11 cellular contexts compared by ENCODE assay signal in genomic region chr3:150414989-150415388, GRCh38. TPM values are rescaled to one million over a fixed set of nuclear protein-coding genes. Genes with fewer than 3 reads are reported as not detected.
DNase-seq lines count a peak whose midpoint lies in the region; ATAC-seq and TF ChIP-seq lines count a peak whose summit lies in the region.
"Had no signal": no experiment of that assay in that cellular context is flagged by ENCODE, and none has a peak within 500 bp of the region (broad histone marks: within the 10 kb centered on the region; RNA-seq: fewer than 3 reads in every experiment).

No MANE protein-coding gene starts in this region.

- no peaks in the 10 kb centered on the region for H3K27me3 ChIP-seq in OCI-LY1 (ENCODE audit: insufficient read depth, low read length)
- H3K27me3 ChIP-seq: stomach had no signal

- H3K4me1 Mint-ChIP-seq in osteocyte (ENCODE audit: unreplicated experiment): peaks cover 62% of the 10 kb centered on the region

- peak overlapping the region; percentile 86 for H3K4me3 Mint-ChIP-seq in osteocyte (ENCODE audit: unreplicated experiment)

- no peaks in the 10 kb centered on the region for H3K27me3 Mint-ChIP-seq in osteocyte (ENCODE audit: unreplicated experiment)

- H3K36me3 Mint-ChIP-seq in osteocyte (ENCODE audit: unreplicated experiment): peaks cover 51% of the 10 kb centered on the region

- H3K4me2 ChIP-seq in OCI-LY1 (ENCODE audit: low read length): peak overlapping the region; percentile 87

- no peaks in the 10 kb centered on the region for H3K9me3 ChIP-seq in OCI-LY1 (ENCODE audit: low read length)
- H3K9me3 ChIP-seq: stomach had no signal

- TF ChIP-seq CTCF in OCI-LY1 (IDR thresholded peaks at IDR 0.05; ENCODE audit: low read length) (no peak), osteocyte (IDR thresholded peaks at IDR 0.05) (no peak)

- no peaks in the 10 kb centered on the region for H3K9me2 ChIP-seq in OCI-LY1 (ENCODE audit: low read depth, low read length)

- H3K4me3 ChIP-seq in OCI-LY1 (ENCODE audit: low read depth, low read length, poor library complexity, severe bottlenecking): no peak overlapping the region

- H3K36me3 ChIP-seq in OCI-LY1 (ENCODE audit: insufficient read depth, low read length): peaks cover 41% of the 10 kb centered on the region

- no peak overlapping the region for H2AFZ ChIP-seq in OCI-LY1 (ENCODE audit: low read length)

- no peak overlapping the region for H3K27ac ChIP-seq in OCI-LY1 (ENCODE audit: low read depth, low read length, poor library complexity, severe bottlenecking)
- H3K27ac ChIP-seq: skin epidermis, stomach had no signal

- peak overlapping the region; percentile 58 for H3K27ac Mint-ChIP-seq in osteocyte (ENCODE audit: unreplicated experiment)
- H3K27ac Mint-ChIP-seq: WTC11 had no signal

- ATAC-seq in HG03135 (IDR thresholded peaks at IDR 0.05; ENCODE audit: unreplicated experiment) (no peak), GM21528 (IDR thresholded peaks at IDR 0.05; ENCODE audit: low FRiP score, unreplicated experiment) (no peak), HG03342 (IDR thresholded peaks at IDR 0.05; ENCODE audit: unreplicated experiment) (no peak)
- ATAC-seq: WTC11 had no signal

- peaks cover 3% of the 10 kb centered on the region; the same call in 1 of the 2 replicates for H3F3A ChIP-seq in OCI-LY1 (ENCODE audit: insufficient read depth, low read length)

- H3K9me3 Mint-ChIP-seq in osteocyte (ENCODE audit: unreplicated experiment): no peaks in the 10 kb centered on the region
- H3K9me3 Mint-ChIP-seq: WTC11 had no signal

- peak; percentile 77 for DNase-seq in EL
- peak; percentile 31 for DNase-seq in dedifferentiated amniotic fluid mesenchymal stem cell (ENCODE audit: extremely low spot score)
- DNase-seq in osteocyte (ENCODE audit: extremely low spot score, unreplicated experiment): no peak
- DNase-seq in SK-N-DZ (ENCODE audit: low spot score): no peak
- DNase-seq: stomach had no signal

- H4K20me1 ChIP-seq in OCI-LY1 (ENCODE audit: insufficient read depth, low read length): peaks cover 11% of the 10 kb centered on the region

- peaks cover 99% of the 10 kb centered on the region for H3K79me2 ChIP-seq in OCI-LY1 (ENCODE audit: insufficient read depth, low read length)

- peaks cover 45% of the 10 kb centered on the region for H3K4me1 ChIP-seq in OCI-LY1 (ENCODE audit: insufficient read depth, low read length, severe bottlenecking)

- no peak overlapping the region for H3K9ac ChIP-seq in OCI-LY1 (ENCODE audit: low read length)

RNA-seq across cellular contexts. Expression of gene TSC22D2, which starts 6.9 kb away (rescaled TPM):
- total RNA-seq in osteocyte: 51.3 and 51.5 TPM in 2 replicates
- 7.1 and 7.5 TPM in 2 replicates for polyA plus RNA-seq in SK-N-DZ (2014; cell fraction: cytosol; rRNA removed)
- polyA plus RNA-seq in SK-N-DZ (2014; cell fraction: nucleus; rRNA removed): 10.1 and 10.7 TPM in 2 replicates

Comparison
In these comparisons a context has a peak if more than half of its experiments do, and no peak if none do; other contexts are left out.
1. DNase-seq: peak in EL (single experiment) and dedifferentiated amniotic fluid mesenchymal stem cell (single experiment); none in osteocyte (single experiment) and SK-N-DZ (single experiment).